In the genomic region with DNA sequence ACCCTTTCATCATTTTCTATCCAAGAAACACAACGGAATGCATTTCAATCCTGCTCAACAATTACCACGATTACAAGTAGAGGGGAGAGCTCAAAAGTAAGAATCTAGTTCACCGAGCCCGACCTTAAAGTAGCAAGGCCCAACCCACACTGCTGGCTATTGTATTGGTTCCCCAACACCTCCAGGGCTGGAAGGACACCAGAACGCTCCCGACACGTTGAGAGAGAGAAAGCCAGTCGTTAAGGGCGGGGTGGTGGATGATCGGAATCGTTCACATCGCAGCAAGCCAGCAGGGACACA, we compare ENCODE assay signal across 8 cellular contexts. TPM values are rescaled to one million over a fixed set of nuclear protein-coding genes. Genes with fewer than 3 reads are reported as not detected.
DNase-seq lines count a peak whose midpoint lies in the region; ATAC-seq, FAIRE-seq and TF ChIP-seq lines count a peak whose summit lies in the region.

No MANE protein-coding gene starts in this region.

- H3K4me1 ChIP-seq in BLaER1 treated with 17β-estradiol and CSF1 and Interleukin-3, amounts not matched to agents 10 nM and 100 nM, result peaks cover 37 to 52% (median 45%) of the 10 kb centered on the region in 10 experiments
- H3K4me1 ChIP-seq in GM12878 (ENCODE audit: control insufficient read depth, insufficient read depth, low read length), result no peaks in the 10 kb centered on the region; the same call in 1 of the 2 replicates

- POLR2A ChIA-PET in GM12878 (lab: Charles Lee), result interaction anchor here (0.5 to 0.6 kb wide), 3 partner anchors 16 to 859 kb away, joined by 3 to 8 read pairs (median 3); no protein-coding TSS in a partner anchor

- no TSS peak for BruUV-seq in GM12878 (replicated peaks; lab: Mats Ljungman, UMichigan)

- H3K9ac ChIP-seq in BLaER1 treated with 17β-estradiol and CSF1 and Interleukin-3, amounts not matched to agents 10 nM and 100 nM, result peak overlapping the region; percentile 91 to 99 (median 95)
- peak overlapping the region; percentile 90 for H3K9ac ChIP-seq in GM12878 (ENCODE audit: control insufficient read depth, insufficient read depth, low read length)

- DNase-seq in GM12878 (ENCODE audit: low read depth, low spot score) (no peak), mesothelial cell of epicardium (ENCODE audit: low spot score in 2 of 2, unreplicated experiment in 2 of 2) (no peak)
- DNase-seq in activated CD4-positive, alpha-beta T cell treated with anti-CD3 and anti-CD28 coated beads, Interleukin-2, amount 50 U/mL, for 4 hours, result no peak

- H3K9me3 ChIP-seq in BLaER1 treated with 17β-estradiol and CSF1 and Interleukin-3, amounts not matched to agents 10 nM and 100 nM (replicated peaks in 1 of 11), result peaks cover 0 to 7% (median 0%) of the 10 kb centered on the region in 11 experiments; a peak in 1 of 22 replicates
- H3K9me3 ChIP-seq in GM12878 (replicated peaks; ENCODE audit: control insufficient read depth, insufficient read depth, low read length), result no peaks in the 10 kb centered on the region

- no peaks in the 10 kb centered on the region for H3K9me3 Mint-ChIP-seq in mesothelial cell of epicardium

- H3K4me3 ChIP-seq in BLaER1 treated with 17β-estradiol and CSF1 and Interleukin-3, amounts not matched to agents 10 nM and 100 nM, result peak overlapping the region; percentile 87 to 99 (median 92)
- peak overlapping the region; percentile 97 for H3K4me3 ChIP-seq in GM12878

- no peaks in the 10 kb centered on the region for H3K27me3 ChIP-seq in BLaER1 treated with 17β-estradiol and CSF1 and Interleukin-3, amounts not matched to agents 10 nM and 100 nM
- H3K27me3 ChIP-seq in GM12878 (replicated peaks in 1 of 2; ENCODE audit: control insufficient read depth in 2 of 2, insufficient read depth in 2 of 2, low read length in 1 of 2), result no peaks in the 10 kb centered on the region

- no peak for TF ChIP-seq RAD21 in GM12878 (IDR thresholded peaks at IDR 0.05; ENCODE audit: insufficient read depth, low read depth, low read length)

- H4K20me1 ChIP-seq in BLaER1 treated with 17β-estradiol and CSF1 and Interleukin-3, amounts not matched to agents 10 nM and 100 nM, result peaks cover 39 to 55% (median 49%) of the 10 kb centered on the region in 11 experiments; a peak in 20 of 22 replicates
- no peaks in the 10 kb centered on the region for H4K20me1 ChIP-seq in GM12878 (ENCODE audit: control insufficient read depth, insufficient read depth)

- intact Hi-C loops in GM12878 (cut with micrococcal nuclease; ENCODE audit: unreplicated experiment), result no loop called here

- in situ Hi-C loops in GM12878 (cut with MboI), result no loop called here

- H3K36me3 Mint-ChIP-seq in mesothelial cell of epicardium, result no peaks in the 10 kb centered on the region

- no peak for TF ChIP-seq EP300 in GM12878 (IDR thresholded peaks at IDR 0.05; ENCODE audit: borderline replicate concordance in 1 of 2, control insufficient read depth in 1 of 2, low read depth in 2 of 2, low read length in 2 of 2)

- FAIRE-seq in GM12878 (lab: Jason Lieb, UNC), result no peak

- SMC1A ChIA-PET in GM12878 (lab: Charles Lee; ENCODE audit: uncharacterized antibody, unreplicated experiment), result interaction anchor here (0.8 kb wide), 1 partner anchor 19 kb away, joined by 6 read pairs; no protein-coding TSS in a partner anchor

- peaks cover 23% of the 10 kb centered on the region for H3K4me1 Mint-ChIP-seq in mesothelial cell of epicardium

- 2% methylated on average over 12 of the region's 12 CpGs for WGBS in GM12878 (ENCODE audit: insufficient coverage, insufficient replicate concordance, low lambda C conversion rate, missing lambda C conversion rate)

- TF ChIP-seq POLR2A in GM12878 (IDR thresholded peaks at IDR 0.05; ENCODE audit: low read depth, low read length), result no peak

- TF ChIP-seq CTCF in GM12878 (IDR thresholded peaks at IDR 0.05 in 2 of 3, conservative IDR thresholded peaks at IDR 0.05 in 1 of 3; ENCODE audit: control insufficient read depth in 2 of 3, extremely low read depth in 1 of 3, insufficient read depth in 1 of 3, low read depth in 3 of 3, low read length in 3 of 3), result no peak
- no peak for TF ChIP-seq CTCF in mesothelial cell of epicardium (IDR thresholded peaks at IDR 0.05; ENCODE audit: unreplicated experiment)

- H3K79me2 ChIP-seq in GM12878 (ENCODE audit: control insufficient read depth, insufficient read depth, low read length), result peaks cover 56% of the 10 kb centered on the region

- H3K27me3 Mint-ChIP-seq in mesothelial cell of epicardium (ENCODE audit: low read depth), result no peaks in the 10 kb centered on the region

- peak overlapping the region; percentile 95 for H2AFZ ChIP-seq in GM12878 (ENCODE audit: control insufficient read depth, low read depth, low read length)

- H3K4me2 ChIP-seq in BLaER1 treated with 17β-estradiol and CSF1 and Interleukin-3, amounts not matched to agents 10 nM and 100 nM, result peak overlapping the region; percentile 79 to 94 (median 90)
- H3K4me2 ChIP-seq in GM12878 (ENCODE audit: control insufficient read depth, insufficient read depth), result peak overlapping the region; percentile 85

- H3K36me3 ChIP-seq in BLaER1 treated with 17β-estradiol and CSF1 and Interleukin-3, amounts not matched to agents 10 nM and 100 nM, result peaks cover 0 to 40% (median 23%) of the 10 kb centered on the region in 11 experiments; a peak in 19 of 22 replicates
- H3K36me3 ChIP-seq in GM12878 (ENCODE audit: control insufficient read depth in 2 of 2, insufficient read depth in 2 of 2, low read length in 1 of 2), result no peaks in the 10 kb centered on the region

- CTCF ChIA-PET in GM12878 (lab: Yijun Ruan, JAX), result interaction anchor here (0.8 to 1.6 kb wide), 2 partner anchors 14 to 20 kb away, joined by 3 read pairs; no protein-coding TSS in a partner anchor

- H3K4me3 Mint-ChIP-seq in mesothelial cell of epicardium, result peak overlapping the region; percentile 80

- peak overlapping the region; percentile 81 to 97 (median 96) for H3K27ac ChIP-seq in BLaER1 treated with 17β-estradiol and CSF1 and Interleukin-3, amounts not matched to agents 10 nM and 100 nM
- peak overlapping the region; percentile 53 for H3K27ac ChIP-seq in GM12878 (ENCODE audit: control insufficient read depth, insufficient read depth)

- peak overlapping the region; percentile 86 for H3K27ac Mint-ChIP-seq in mesothelial cell of epicardium

- RAD21 ChIA-PET in GM12878 (lab: Charles Lee; ENCODE audit: unreplicated experiment), result interaction anchor here (0.9 to 1.4 kb wide), 2 partner anchors 17 to 19 kb away, joined by 3 read pairs; no protein-coding TSS in a partner anchor

- ATAC-seq in HG02943 (IDR thresholded peaks at IDR 0.05; ENCODE audit: low read depth, unreplicated experiment), result peak; percentile 12
- ATAC-seq in GM12878, result no peak
- ATAC-seq in HG03280 (IDR thresholded peaks at IDR 0.05; ENCODE audit: unreplicated experiment), result no peak
- no peak for ATAC-seq in HG02763 (IDR thresholded peaks at IDR 0.05; ENCODE audit: unreplicated experiment)
- ATAC-seq in HG02973 (IDR thresholded peaks at IDR 0.05; ENCODE audit: unreplicated experiment), result no peak

TF ChIP-seq in GM12878, 131 proteins besides CTCF, POLR2A, EP300 and RAD21 (continues in another document):
- no peak for TF ChIP-seq SREBF2 (IDR thresholded peaks at IDR 0.05; ENCODE audit: low read length)
- TF ChIP-seq JUND (IDR thresholded peaks at IDR 0.05; ENCODE audit: low read depth, low read length), result no peak
- TF ChIP-seq, protein P1, sequence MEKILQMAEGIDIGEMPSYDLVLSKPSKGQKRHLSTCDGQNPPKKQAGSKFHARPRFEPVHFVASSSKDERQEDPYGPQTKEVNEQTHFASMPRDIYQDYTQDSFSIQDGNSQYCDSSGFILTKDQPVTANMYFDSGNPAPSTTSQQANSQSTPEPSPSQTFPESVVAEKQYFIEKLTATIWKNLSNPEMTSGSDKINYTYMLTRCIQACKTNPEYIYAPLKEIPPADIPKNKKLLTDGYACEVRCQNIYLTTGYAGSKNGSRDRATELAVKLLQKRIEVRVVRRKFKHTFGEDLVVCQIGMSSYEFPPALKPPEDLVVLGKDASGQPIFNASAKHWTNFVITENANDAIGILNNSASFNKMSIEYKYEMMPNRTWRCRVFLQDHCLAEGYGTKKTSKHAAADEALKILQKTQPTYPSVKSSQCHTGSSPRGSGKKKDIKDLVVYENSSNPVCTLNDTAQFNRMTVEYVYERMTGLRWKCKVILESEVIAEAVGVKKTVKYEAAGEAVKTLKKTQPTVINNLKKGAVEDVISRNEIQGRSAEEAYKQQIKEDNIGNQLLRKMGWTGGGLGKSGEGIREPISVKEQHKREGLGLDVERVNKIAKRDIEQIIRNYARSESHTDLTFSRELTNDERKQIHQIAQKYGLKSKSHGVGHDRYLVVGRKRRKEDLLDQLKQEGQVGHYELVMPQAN (conservative IDR thresholded peaks at IDR 0.05), result no peak
- TF ChIP-seq TAF1 (IDR thresholded peaks at IDR 0.05; ENCODE audit: borderline replicate concordance, low read depth, low read length), result no peak
- no peak for TF ChIP-seq KAT2A (conservative IDR thresholded peaks at IDR 0.05; ENCODE audit: control insufficient read depth, low read depth, low read length)
- no peak for TF ChIP-seq EED (IDR thresholded peaks at IDR 0.05; ENCODE audit: low read depth)
- TF ChIP-seq GABPA (IDR thresholded peaks at IDR 0.05; ENCODE audit: low read depth), result no peak
- TF ChIP-seq TCF12 (IDR thresholded peaks at IDR 0.05; ENCODE audit: low read depth, low read length), result no peak
- no peak for TF ChIP-seq SREBF1 (IDR thresholded peaks at IDR 0.05; ENCODE audit: low read length)
- no peak for TF ChIP-seq MYC (IDR thresholded peaks at IDR 0.05; ENCODE audit: insufficient read depth, insufficient read length, insufficient replicate concordance, low read length, severe bottlenecking)
- TF ChIP-seq YBX1 (IDR thresholded peaks at IDR 0.05), result no peak

RNA-seq across cellular contexts. Expression of a gene that starts 0.7 kb away (rescaled TPM):
- 98.4 and 102 TPM in 2 replicates for total RNA-seq in GM12878 (2013; cell fraction: nucleolus; rRNA removed)
- 76.1 and 83.4 TPM in 2 replicates for total RNA-seq in GM12878 (2014; rRNA removed)
- 98.8 and 103 TPM in 2 replicates for total RNA-seq in GM12878 (2014; rRNA removed; fragmentation: Illumina TruSeq; extraction: Trizol)
- 106 and 121 TPM in 2 replicates for total RNA-seq in GM12878 (2021)
- 27.5 TPM for polyA plus RNA-seq in GM12878 (2011; ENCODE audit: low read depth)
- polyA plus RNA-seq in GM12878 (2011; rRNA removed), result 127 and 161 TPM in 2 replicates
- polyA plus RNA-seq in GM12878 (2011; cell fraction: cytosol; rRNA removed), result 67.8 and 69.5 TPM in 2 replicates
- 107 and 130 TPM in 2 replicates for polyA plus RNA-seq in GM12878 (2011; cell fraction: nucleus; rRNA removed)
- 24.7 and 36.7 TPM in 2 replicates for polyA plus RNA-seq in GM12878 (2012)
- polyA plus RNA-seq in GM12878 (2014; fragmentation: Illumina TruSeq; extraction: Trizol), result 92.1 and 116 TPM in 2 replicates
- polyA plus RNA-seq in GM12878 (2014; fragmentation: Nextera tagmentation; extraction: Ambion mirVana), result 10 to 100 TPM; 20.1 to 37.5 TPM
- 64.1 and 66.8 TPM in 2 replicates for polyA plus RNA-seq in GM12878 (2014; rRNA removed)
- 10 to 100 TPM; 62.2 to 76.3 TPM for polyA plus RNA-seq in GM12878 (2016; fragmentation: Nextera tagmentation; extraction: Ambion mirVana)
- polyA minus RNA-seq in GM12878 (2011; rRNA and poly(A)+ RNA removed), result 109 and 248 TPM in 2 replicates
- 43.2 and 52.6 TPM in 2 replicates for polyA minus RNA-seq in GM12878 (2011; cell fraction: cytosol; rRNA and poly(A)+ RNA removed)
- polyA minus RNA-seq in GM12878 (2011; cell fraction: nucleus; rRNA and poly(A)+ RNA removed), result 63.6 and 73.7 TPM in 2 replicates
- 115 to 125 TPM (median 120 TPM) in 3 replicates for total RNA-seq in mesothelial cell of epicardium
